ENCODE assay signal across 26 cellular contexts in genomic region chr11:74316772-74317505, GRCh38. TPM values are rescaled to one million over a fixed set of nuclear protein-coding genes. Genes with fewer than 3 reads are reported as not detected.
DNase-seq lines count a peak whose midpoint lies in the region; ATAC-seq and TF ChIP-seq lines count a peak whose summit lies in the region.
"Had no signal": no experiment of that assay in that cellular context is flagged by ENCODE, and none has a peak within 500 bp of the region (broad histone marks: within the 10 kb centered on the region; RNA-seq: fewer than 3 reads in every experiment).

No MANE protein-coding gene starts in this region.

- H2AFZ ChIP-seq in ACC112 (ENCODE audit: low read length, unreplicated experiment), result no peak overlapping the region

- H3K9me3 Mint-ChIP-seq in HFFc6, result peaks cover 22% of the 10 kb centered on the region

- H3K27me3 ChIP-seq in ACC112 (ENCODE audit: insufficient read depth, low read length) (no peaks in the 10 kb centered on the region), tibial artery (no peaks in the 10 kb centered on the region)
- H3K27me3 ChIP-seq: BLaER1 treated with 17β-estradiol and CSF1 and Interleukin-3, amounts not matched to agents 10 nM and 100 nM; stomach had no signal

- peaks cover 32% of the 10 kb centered on the region for H3K4me1 ChIP-seq in ACC112 (ENCODE audit: control insufficient read depth, insufficient read depth, low read length, unreplicated experiment)
- H3K4me1 ChIP-seq in tibial artery, result peaks cover 0 to 31% (median 11%) of the 10 kb centered on the region in 4 donors
- H3K4me1 ChIP-seq: BLaER1 treated with 17β-estradiol and CSF1 and Interleukin-3, amounts not matched to agents 10 nM and 100 nM had no signal

- H3K36me3 ChIP-seq in ACC112 (ENCODE audit: insufficient read depth, low read length), result 0 out of 2 replicates have a peak, but pooled peaks cover 6% of the 10 kb centered on the region
- H3K36me3 ChIP-seq in tibial artery, result no peaks in the 10 kb centered on the region
- H3K36me3 ChIP-seq: BLaER1 treated with 17β-estradiol and CSF1 and Interleukin-3, amounts not matched to agents 10 nM and 100 nM; stomach had no signal

- peaks cover 48% of the 10 kb centered on the region for H3K4me1 Mint-ChIP-seq in HFFc6 (ENCODE audit: low read depth)
- H3K4me1 Mint-ChIP-seq: activated CD4-positive, alpha-beta T cell treated with anti-CD3 and anti-CD28 coated beads for 36 hours had no signal

- H3K27ac Mint-ChIP-seq in HFFc6, result peak overlapping the region; percentile 86
- H3K27ac Mint-ChIP-seq: activated CD4-positive, alpha-beta T cell treated with anti-CD3 and anti-CD28 coated beads for 36 hours; type B pancreatic cell had no signal

- H3K4me3 ChIP-seq in ACC112 (ENCODE audit: low read depth, low read length) (no peak overlapping the region), astrocyte of the spinal cord (ENCODE audit: low read depth, low read length) (no peak overlapping the region), foreskin fibroblast (ENCODE audit: low read depth in 1 of 2, low read length in 2 of 2) (no peak overlapping the region), tibial artery (no peak overlapping the region)
- H3K4me3 ChIP-seq: BLaER1 treated with 17β-estradiol and CSF1 and Interleukin-3, amounts not matched to agents 10 nM and 100 nM; psoas muscle; SK-N-MC; stomach had no signal

- H3K79me2 ChIP-seq in ACC112 (ENCODE audit: control insufficient read depth, insufficient read depth, low read length, unreplicated experiment), result no peaks in the 10 kb centered on the region

- intact Hi-C loops in tibial artery (cut with DNase I; ENCODE audit: low total_unique reads), result no loop called here

- H3K27ac ChIP-seq in ACC112 (ENCODE audit: low read depth, low read length) (peak overlapping the region; percentile 97), tibial artery (no peak overlapping the region)
- H3K27ac ChIP-seq: BLaER1 treated with 17β-estradiol and CSF1 and Interleukin-3, amounts not matched to agents 10 nM and 100 nM; psoas muscle; RWPE1; SK-N-MC; stomach had no signal

- H3K27me3 Mint-ChIP-seq in HFFc6 (ENCODE audit: insufficient read depth), result no peaks in the 10 kb centered on the region; the same call in 1 of the 2 replicates

- H3K9me3 ChIP-seq in tibial artery, result peaks cover 0 to 12% (median 8%) of the 10 kb centered on the region in 3 donors

- TF ChIP-seq CTCF in HFFc6 (IDR thresholded peaks at IDR 0.05), result no peak
- no peak for TF ChIP-seq CTCF in astrocyte of the spinal cord (IDR thresholded peaks at IDR 0.05; ENCODE audit: low read depth, low read length)
- no peak for TF ChIP-seq CTCF in foreskin fibroblast (IDR thresholded peaks at IDR 0.05; ENCODE audit: low read depth, low read length)
- TF ChIP-seq CTCF in tibial artery (IDR thresholded peaks at IDR 0.05), result no peak

- in situ Hi-C loops in astrocyte of the spinal cord (cut with HindIII; ENCODE audit: low sequenced_read_pairs), result no loop called here

- H3K4me3 Mint-ChIP-seq in HFFc6, result no peak overlapping the region
- H3K4me3 Mint-ChIP-seq: activated CD4-positive, alpha-beta T cell treated with anti-CD3 and anti-CD28 coated beads for 36 hours; type B pancreatic cell had no signal

- DNase-seq in HFFc6 (peak; percentile 48), astrocyte of the spinal cord (ENCODE audit: low read depth, low spot score) (peak; percentile 80), foreskin fibroblast (peak; percentile 21 to 59), tibial artery (no peak), pons (ENCODE audit: low spot score) (no peak), hippocampal formation (lab: John Stamatoyannopoulos, UW) (no peak)
- DNase-seq: ACHN; activated CD4-positive, alpha-beta T cell treated with anti-CD3 and anti-CD28 coated beads for 36 hours; activated gamma-delta T cell; activated T-cell treated with anti-CD3 and anti-CD28 coated beads, Interleukin-2, amount 50 U/mL, for 1 hour; COR-L47; cortex of kidney; NCI-H1105 treated with DMSO at 0.1 percent for 48 hours; NCI-H2081 treated with DMSO at 0.1 percent for 48 hours; NCI-H774; psoas muscle; stimulated activated CD8-positive, alpha-beta memory T cell treated with anti-CD3 and anti-CD28 coated beads, Interleukin-4, amount 100 ng/mL, for 48 hours; stomach had no signal

- H3K36me3 Mint-ChIP-seq in HFFc6 (ENCODE audit: low read depth), result peaks cover 23% of the 10 kb centered on the region

- ATAC-seq in GM18519 (IDR thresholded peaks at IDR 0.05; ENCODE audit: low FRiP score, unreplicated experiment), result no peak
- ATAC-seq: activated CD4-positive, alpha-beta T cell treated with anti-CD3 and anti-CD28 coated beads for 36 hours; HepG2; psoas muscle had no signal

RNA-seq across cellular contexts. Expression of gene P4HA3, which starts 5.5 kb away (rescaled TPM):
- 1 to 10 TPM in 4 of 6 experiments, under 1 TPM in 2; 0.94 to 5.2 (median 1.1) TPM for total RNA-seq in HFFc6 (2021; fragmentation: NEBNext Ultra II Directional; extraction: Animal tissue kit (Norgen Biotek cat#: 25700))
- total RNA-seq: activated CD4-positive, alpha-beta T cell treated with anti-CD3 and anti-CD28 coated beads for 36 hours; H1; HepG2 had no signal

Comparison
In these comparisons a context has a peak if more than half of its experiments do, and no peak if none do; other contexts are left out.
1. DNase-seq: peak in HFFc6 (single experiment), astrocyte of the spinal cord (single experiment) and foreskin fibroblast (2 of 2); none in tibial artery (0 of 2), pons (single experiment) and hippocampal formation (0 of 2).